28 cellular contexts compared by ENCODE assay signal in the genomic region with DNA sequence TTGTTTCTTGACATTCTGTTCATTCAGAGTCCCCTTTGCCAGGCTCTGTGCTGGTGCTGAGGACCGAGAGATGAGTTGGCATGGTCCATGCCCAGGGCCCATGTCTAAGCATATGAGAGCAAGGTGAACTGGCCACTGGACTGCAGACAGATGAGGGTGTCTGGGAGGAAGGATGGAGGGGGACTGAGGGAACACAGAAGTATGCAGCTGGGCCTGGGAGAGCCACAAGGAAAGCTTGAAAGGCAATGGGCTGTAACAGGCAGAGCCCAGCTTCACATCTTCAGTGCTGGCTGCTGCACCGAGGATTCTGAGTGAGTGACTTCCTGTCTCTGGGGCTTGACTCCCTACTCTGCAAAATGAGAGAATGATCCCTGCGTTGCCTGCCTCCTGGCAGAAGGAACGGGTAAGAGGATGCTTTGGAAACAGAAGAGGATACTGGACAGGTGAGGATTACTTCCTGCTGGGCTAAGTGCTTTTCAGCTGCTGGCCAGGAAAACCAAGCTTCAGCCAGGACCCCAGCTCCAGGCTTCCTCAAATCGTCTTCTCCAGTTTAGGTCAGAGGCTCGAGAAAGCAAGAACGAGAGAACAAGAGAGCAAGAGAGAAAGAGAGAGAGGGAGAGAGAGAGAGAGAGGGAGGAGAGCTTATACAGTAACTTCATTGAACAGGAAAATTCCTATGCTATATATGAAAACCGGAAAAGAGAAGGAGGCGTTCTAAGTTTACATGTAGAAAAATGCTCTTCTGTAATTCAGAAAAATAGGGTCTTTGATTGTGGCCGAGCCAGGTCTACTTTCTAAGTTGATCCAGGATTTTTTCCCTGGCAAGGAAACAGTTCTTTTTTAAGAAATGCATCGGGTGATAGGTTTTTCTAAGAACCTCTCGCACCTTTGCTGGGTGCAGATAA. TPM values are rescaled to one million over a fixed set of nuclear protein-coding genes. Genes with fewer than 3 reads are reported as not detected.
DNase-seq lines count a peak whose midpoint lies in the region; ATAC-seq, FAIRE-seq and TF ChIP-seq lines count a peak whose summit lies in the region.
"Had no signal": no experiment of that assay in that cellular context is flagged by ENCODE, and none has a peak within 500 bp of the region (broad histone marks: within the 10 kb centered on the region; RNA-seq: fewer than 3 reads in every experiment).

No MANE protein-coding gene starts in this region.

- CTCF ChIA-PET in K562 (lab: Yijun Ruan, JAX; ENCODE audit: low intra/inter-chr PET ratio), result no interaction called here

- FAIRE-seq in K562 (lab: Jason Lieb, UNC), result no peak
- FAIRE-seq: A204.1, H54 had no signal

- no peaks in the 10 kb centered on the region for H3K79me2 ChIP-seq in K562 (ENCODE audit: control insufficient read depth, insufficient read depth, low read length)

- TF ChIP-seq CTCF in K562 (IDR thresholded peaks at IDR 0.05 in 2 of 3, conservative IDR thresholded peaks at IDR 0.05 in 1 of 3; ENCODE audit: insufficient read depth in 2 of 3, low read depth in 1 of 3, low read length in 3 of 3) (no peak), suprapubic skin (IDR thresholded peaks at IDR 0.05) (no peak)

- in situ Hi-C loops in K562 (cut with MboI), result no loop called here

- WGBS in K562 (ENCODE audit: insufficient coverage, low coverage, missing lambda C conversion rate), result 28% methylated on average over 12 of the region's 12 CpGs
- 62% methylated on average over 12 of the region's 12 CpGs for WGBS in suprapubic skin

- POLR2A ChIA-PET in K562 (lab: Yijun Ruan, JAX), result interaction anchor here (0.7 to 2.6 kb wide), 2 partner anchors 12 to 99 kb away, joined by 3 to 6 read pairs; no protein-coding TSS in a partner anchor

- no peak for TF ChIP-seq RAD21 in K562 (CRISPR knock-in tag; conservative IDR thresholded peaks at IDR 0.05 in 1 of 2, IDR thresholded peaks at IDR 0.05 in 1 of 2)

- H3K4me1 ChIP-seq in K562 (replicated peaks in 1 of 2; ENCODE audit: control insufficient read depth in 2 of 2, insufficient read depth in 2 of 2, low read length in 2 of 2) (peaks cover 27% of the 10 kb centered on the region in 2 experiments; a peak in 4 of 5 replicates), muscle layer of colon (ENCODE audit: insufficient read depth, low read length) (peaks cover 85% of the 10 kb centered on the region), suprapubic skin (peaks cover 45% of the 10 kb centered on the region)

- DNase-seq in NCI-H345 (lab: John Stamatoyannopoulos, UW), result peak; percentile 21
- no peak for DNase-seq in NCI-H345 treated with DMSO at 0.1 percent for 48 hours (lab: John Stamatoyannopoulos, UW; ENCODE audit: unreplicated experiment)
- no peak for DNase-seq in K562 (ENCODE audit: extremely low read depth in 1 of 4, low spot score in 3 of 4)
- DNase-seq in suprapubic skin (ENCODE audit: low spot score in 2 of 2), result no peak
- DNase-seq in DMS 273 treated with DMSO at 0.1 percent for 48 hours (lab: John Stamatoyannopoulos, UW), result no peak
- no peak for DNase-seq in NCI-H526 (lab: John Stamatoyannopoulos, UW)
- DNase-seq: activated CD4-positive, alpha-beta T cell treated with anti-CD3 and anti-CD28 coated beads, Interleukin-2, amount 10 ng/mL, durations not matched to agents 7 days and 5 days; AML-193; CD8-positive, alpha-beta T cell; central memory CD4-positive, alpha-beta T cell; dermis blood vessel endothelial cell; KG1; left colon; MM.1S; NCI-H1436 treated with DMSO at 0.1 percent for 48 hours; NCI-H526 treated with DMSO at 0.1 percent for 48 hours; stimulated activated CD4-positive, alpha-beta T cell treated with anti-CD3 and anti-CD28 coated beads, Interleukin-4, amount 100 ng/mL, for 4 hours; stimulated activated naive CD4-positive, alpha-beta T cell treated with Interleukin-2 at 50 U/mL for 16 hours; upper lobe of left lung; WERI-Rb-1 had no signal

- no peak for TF ChIP-seq EP300 in K562 (IDR thresholded peaks at IDR 0.05; ENCODE audit: low read length)
- TF ChIP-seq EP300 in suprapubic skin (IDR thresholded peaks at IDR 0.05), result no peak

- H3K27ac ChIP-seq in K562 (ENCODE audit: extremely low read depth, low read depth, low read length) (no peak overlapping the region), muscle layer of colon (ENCODE audit: low read depth, low read length) (peak overlapping the region; percentile 59), suprapubic skin (peak overlapping the region; percentile 50)
- H3K27ac ChIP-seq: ovary, upper lobe of left lung, WERI-Rb-1 had no signal

- H3K9me3 ChIP-seq in K562 (replicated peaks; ENCODE audit: control insufficient read depth, insufficient read depth, low read depth, low read length), result no peaks in the 10 kb centered on the region
- no peaks in the 10 kb centered on the region for H3K9me3 ChIP-seq in muscle layer of colon (ENCODE audit: low read length)
- no peaks in the 10 kb centered on the region for H3K9me3 ChIP-seq in suprapubic skin
- H3K9me3 ChIP-seq: ovary, upper lobe of left lung had no signal

- no peaks in the 10 kb centered on the region for H3K9me1 ChIP-seq in K562 (ENCODE audit: control insufficient read depth, insufficient read depth, low read length)

- no peak overlapping the region; the same call in 1 of the 2 replicates for H3K4me2 ChIP-seq in K562 (ENCODE audit: insufficient read depth, low read length)

- H3K27me3 ChIP-seq in K562 (ENCODE audit: control insufficient read depth in 2 of 2, insufficient read depth in 2 of 2, low read length in 2 of 2) (no peaks in the 10 kb centered on the region), muscle layer of colon (ENCODE audit: control insufficient read depth in 1 of 2, insufficient read depth in 2 of 2, low read length in 2 of 2) (no peaks in the 10 kb centered on the region), suprapubic skin (peaks cover 7% of the 10 kb centered on the region)
- H3K27me3 ChIP-seq: ovary, upper lobe of left lung had no signal

- H3K36me3 ChIP-seq in K562 (ENCODE audit: control insufficient read depth, insufficient read depth, low read length), result no peaks in the 10 kb centered on the region
- H3K36me3 ChIP-seq in muscle layer of colon (ENCODE audit: insufficient read depth, low read length), result no peaks in the 10 kb centered on the region
- H3K36me3 ChIP-seq in suprapubic skin, result no peaks in the 10 kb centered on the region
- H3K36me3 ChIP-seq: ovary, upper lobe of left lung, WERI-Rb-1 had no signal

- H2AFZ ChIP-seq in K562 (ENCODE audit: low read depth, low read length), result peak overlapping the region; percentile 60

- no peak overlapping the region for H3K4me3 ChIP-seq in K562
- H3K4me3 ChIP-seq in muscle layer of colon (ENCODE audit: low read depth in 1 of 2, low read length in 2 of 2), result peak overlapping the region in 1 of 2 donors; percentile 21
- no peak overlapping the region for H3K4me3 ChIP-seq in suprapubic skin
- H3K4me3 ChIP-seq: ovary, upper lobe of left lung had no signal

- peak overlapping the region in 1 of 2 experiments; percentile 46; a peak in 1 of 4 replicates for H3K9ac ChIP-seq in K562 (ENCODE audit: insufficient read depth in 1 of 2, low read depth in 2 of 2, low read length in 2 of 2)
- H3K9ac ChIP-seq in muscle layer of colon (ENCODE audit: low read length), result peak overlapping the region; percentile 27

- ATAC-seq in K562 (no peak), HG03457 (IDR thresholded peaks at IDR 0.05; ENCODE audit: unreplicated experiment) (no peak)
- ATAC-seq: activated naive CD4-positive, alpha-beta T cell treated with anti-CD3 and anti-CD28 coated beads, Interleukin-2, amount 50 U/mL, for 72 hours; activated T-helper 17 cell treated with anti-CD3 and anti-CD28 coated beads, Interleukin-2, amount 50 U/mL, for 72 hours; CD8-positive, alpha-beta T cell; left colon; natural killer cell treated with Interleukin-12 subunit alpha and Interleukin-12 subunit beta and Interleukin-15 and Interleukin-18, amount 100 ng/mL, for 72 hours had no signal

- BruUV-seq in K562 (replicated peaks; lab: Mats Ljungman, UMichigan), result no TSS peak

- TF ChIP-seq POLR2A in K562 (conservative IDR thresholded peaks at IDR 0.05), result no peak
- no peak for TF ChIP-seq POLR2A in suprapubic skin (IDR thresholded peaks at IDR 0.05)

- H4K20me1 ChIP-seq in K562 (replicated peaks; ENCODE audit: control insufficient read depth, insufficient read depth, low read length), result no peaks in the 10 kb centered on the region

- intact Hi-C loops in K562 (cut with micrococcal nuclease), result no loop called here

TF ChIP-seq in K562, 482 proteins besides CTCF, POLR2A, EP300 and RAD21 (continues in another document):
- TF ChIP-seq RB1 (IDR thresholded peaks at IDR 0.05; ENCODE audit: low read depth) (no peak), KLF6 (CRISPR knock-in tag; IDR thresholded peaks at IDR 0.05; ENCODE audit: borderline replicate concordance) (no peak), FOXJ3 (CRISPR knock-in tag; IDR thresholded peaks at IDR 0.05) (no peak), POLR2G (IDR thresholded peaks at IDR 0.05; ENCODE audit: low read depth, low read length) (no peak), ZSCAN29 (IDR thresholded peaks at IDR 0.05) (no peak), HSF4 (CRISPR knock-in tag; IDR thresholded peaks at IDR 0.05; ENCODE audit: borderline replicate concordance) (no peak), GATAD2A (IDR thresholded peaks at IDR 0.05) (no peak), TOE1 (IDR thresholded peaks at IDR 0.05; ENCODE audit: borderline replicate concordance) (no peak), TOE1 (CRISPR knock-in tag; IDR thresholded peaks at IDR 0.05; ENCODE audit: borderline replicate concordance, low read depth) (no peak)

RNA-seq across cellular contexts. Expression of a gene that starts 29.2 kb away (rescaled TPM):
- 5.0 and 10.1 TPM in 2 replicates for total RNA-seq in K562 (2011; cell fraction: chromatin; rRNA removed; ENCODE audit: low replicate concordance)
- 5.9 and 9.3 TPM in 2 replicates for total RNA-seq in K562 (2011; cell fraction: nucleolus; rRNA removed)
- 6.6 and 7.6 TPM in 2 replicates for total RNA-seq in K562 (2011; cell fraction: nucleoplasm; rRNA removed)
- total RNA-seq in K562 (2014; rRNA removed) (3.5 and 3.9 TPM in 2 replicates), K562 (2014; rRNA removed; fragmentation: Illumina TruSeq; extraction: Trizol) (2.0 and 2.3 TPM in 2 replicates), K562 (2015; rRNA removed; fragmentation: Illumina TruSeq; extraction: Trizol) (3.0 and 3.2 TPM in 2 replicates), K562 (2021) (4.9 and 5.1 TPM in 2 replicates), suprapubic skin (10 to 100 TPM in 2 of 4 donors, 1 to 10 TPM in 2; 8.0 to 15.0 (median 9.3) TPM)
- polyA plus RNA-seq in K562 (2011; rRNA removed) (0.72 and 1.7 TPM in 2 replicates), K562 (2014; fragmentation: Illumina TruSeq; extraction: Trizol) (3.2 TPM in 2 replicates), K562 (2014; fragmentation: Nextera tagmentation; extraction: Ambion mirVana) (under 1 TPM; 0.46 to 0.68 TPM), K562 (2014; rRNA removed) (2.6 TPM in 2 replicates)
- 0.96 and 2.9 TPM in 2 replicates for polyA plus RNA-seq in K562 (2011; cell fraction: cytosol; rRNA removed)
- polyA plus RNA-seq in K562 (2011; cell fraction: nucleus; rRNA removed), result 1.2 and 2.8 TPM in 2 replicates
- 5.8 and 27.6 TPM in 2 replicates for polyA plus RNA-seq in K562 (2012)
- 0.87 and 2.1 TPM in 2 replicates for polyA minus RNA-seq in K562 (2011; rRNA and poly(A)+ RNA removed)
- polyA minus RNA-seq in K562 (2011; cell fraction: cytosol; rRNA and poly(A)+ RNA removed), result 2.7 and 5.7 TPM in 2 replicates
- polyA minus RNA-seq in K562 (2011; cell fraction: nucleus; rRNA and poly(A)+ RNA removed), result 1.1 and 1.5 TPM in 2 replicates
- total RNA-seq: CD8-positive, alpha-beta T cell had no signal
